In genomic region chr10:75399461-75400162, GRCh38 we compare ENCODE assay signal across 1 cellular context.
TF ChIP-seq lines count a peak whose summit lies in the region.

No MANE protein-coding gene starts in this region.

TF ChIP-seq in HepG2, 621 proteins besides CTCF, POLR2A, EP300 and RAD21 (continued from another document and continues in another):
- TF ChIP-seq ZFP91 (CRISPR knock-in tag; IDR thresholded peaks at IDR 0.05; ENCODE audit: borderline replicate concordance), result 0 out of 2 replicates have a peak, but pooled peaks have one; percentile 6
- TF ChIP-seq TOPORS (CRISPR knock-in tag; IDR thresholded peaks at IDR 0.05), result peak; percentile 63; the same call in 1 of the 2 replicates
- TF ChIP-seq IRF1 (CRISPR knock-in tag; IDR thresholded peaks at IDR 0.05; ENCODE audit: low read depth), result no peak
- no peak for TF ChIP-seq ETS1 (CRISPR knock-in tag; IDR thresholded peaks at IDR 0.05)
- TF ChIP-seq ZNF543 (CRISPR knock-in tag; IDR thresholded peaks at IDR 0.05), result no peak
- TF ChIP-seq ZNF557 (CRISPR knock-in tag; IDR thresholded peaks at IDR 0.05), result no peak
- TF ChIP-seq NCOA5 (CRISPR knock-in tag; IDR thresholded peaks at IDR 0.05), result no peak
- TF ChIP-seq MYNN (CRISPR knock-in tag; IDR thresholded peaks at IDR 0.05; ENCODE audit: low read depth), result no peak
- no peak for TF ChIP-seq LRRFIP1 (CRISPR knock-in tag; conservative IDR thresholded peaks at IDR 0.05)
- no peak for TF ChIP-seq CERS6 (CRISPR knock-in tag; IDR thresholded peaks at IDR 0.05)
- TF ChIP-seq NONO (IDR thresholded peaks at IDR 0.05), result no peak
- TF ChIP-seq NONO (CRISPR knock-in tag; conservative IDR thresholded peaks at IDR 0.05), result 0 out of 2 replicates have a peak, but pooled peaks have one; percentile 53
- TF ChIP-seq TAF1 (CRISPR knock-in tag; IDR thresholded peaks at IDR 0.05), result 0 out of 2 replicates have a peak, but pooled peaks have one; percentile 39
- peak; percentile 38; the same call in 1 of the 2 replicates for TF ChIP-seq ZFY (CRISPR knock-in tag; IDR thresholded peaks at IDR 0.05)
- TF ChIP-seq ZNF891 (CRISPR knock-in tag; IDR thresholded peaks at IDR 0.05), result no peak
- TF ChIP-seq GLI4 (CRISPR knock-in tag; IDR thresholded peaks at IDR 0.05; ENCODE audit: borderline replicate concordance), result peak; percentile 64; the same call in 1 of the 2 replicates
- TF ChIP-seq ZFP90 (CRISPR knock-in tag; IDR thresholded peaks at IDR 0.05; ENCODE audit: borderline replicate concordance), result no peak; the same call in 1 of the 2 replicates
- TF ChIP-seq CSRNP1 (CRISPR knock-in tag; IDR thresholded peaks at IDR 0.05), result no peak; the same call in 1 of the 2 replicates
- no peak for TF ChIP-seq ZXDC (CRISPR knock-in tag; IDR thresholded peaks at IDR 0.05)
- no peak for TF ChIP-seq ZNF276 (CRISPR knock-in tag; IDR thresholded peaks at IDR 0.05; ENCODE audit: low read depth)
- TF ChIP-seq FLYWCH1 (CRISPR knock-in tag; IDR thresholded peaks at IDR 0.05), result no peak
- TF ChIP-seq ZNF510 (CRISPR knock-in tag; IDR thresholded peaks at IDR 0.05; ENCODE audit: low read depth), result no peak
- no peak for TF ChIP-seq TAF15 (IDR thresholded peaks at IDR 0.05; ENCODE audit: low read depth, low read length, poor library complexity, severe bottlenecking)
- no peak for TF ChIP-seq ZNF749 (CRISPR knock-in tag; IDR thresholded peaks at IDR 0.05; ENCODE audit: borderline replicate concordance)
- no peak for TF ChIP-seq DMTF1 (CRISPR knock-in tag; IDR thresholded peaks at IDR 0.05)
- TF ChIP-seq BATF2 (CRISPR knock-in tag; IDR thresholded peaks at IDR 0.05), result peak; percentile 46; the same call in 1 of the 2 replicates
- no peak for TF ChIP-seq ZBTB10 (CRISPR knock-in tag; IDR thresholded peaks at IDR 0.05; ENCODE audit: borderline replicate concordance)
- TF ChIP-seq TFE3 (CRISPR knock-in tag; IDR thresholded peaks at IDR 0.05), result no peak
- peak; percentile 29; the same call in 1 of the 2 replicates for TF ChIP-seq SALL1 (CRISPR knock-in tag; IDR thresholded peaks at IDR 0.05)
- TF ChIP-seq KLF9 (CRISPR knock-in tag; IDR thresholded peaks at IDR 0.05; ENCODE audit: low read depth), result no peak
- no peak for TF ChIP-seq REPIN1 (CRISPR knock-in tag; IDR thresholded peaks at IDR 0.05; ENCODE audit: borderline replicate concordance, low read depth)
